ENCODE assay signal across 21 cellular contexts in the genomic region with DNA sequence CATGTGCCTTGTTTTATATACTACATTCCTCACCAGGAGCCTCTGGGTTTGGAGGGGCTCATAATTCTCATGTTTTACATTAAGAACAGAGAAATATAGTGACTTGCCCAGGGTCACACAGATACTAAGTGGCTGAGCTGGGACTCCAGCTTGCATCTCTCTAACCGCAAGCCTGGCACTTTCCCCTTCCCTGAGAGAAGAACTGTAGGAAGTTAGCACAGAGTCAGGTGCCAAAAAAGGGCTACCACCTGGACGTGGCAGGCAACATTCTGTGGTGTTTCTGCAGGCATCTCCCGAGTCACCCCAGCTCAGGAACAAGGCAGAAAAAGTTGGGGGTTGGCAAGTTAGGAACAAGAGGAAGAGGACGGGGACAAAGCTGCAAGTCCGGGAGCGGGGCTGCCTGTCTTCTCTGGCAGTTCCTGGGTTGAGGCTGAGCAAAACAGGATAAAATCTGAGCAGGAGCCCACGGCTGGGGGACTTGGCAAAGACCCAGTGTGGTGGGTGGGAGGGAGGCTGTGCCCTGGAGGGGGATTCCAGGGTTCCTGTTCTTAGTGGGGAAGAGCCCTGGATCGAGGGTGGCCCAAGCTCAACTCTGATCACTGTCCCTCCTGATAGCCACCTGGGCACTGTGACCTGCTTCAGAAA. TPM values are rescaled to one million over a fixed set of nuclear protein-coding genes. Genes with fewer than 3 reads are reported as not detected.
DNase-seq lines count a peak whose midpoint lies in the region; ATAC-seq and TF ChIP-seq lines count a peak whose summit lies in the region.
"Had no signal": no experiment of that assay in that cellular context is flagged by ENCODE, and none has a peak within 500 bp of the region (broad histone marks: within the 10 kb centered on the region; RNA-seq: fewer than 3 reads in every experiment).

No MANE protein-coding gene starts in this region.

- H3K4me1 ChIP-seq in BLaER1: peaks cover 92% of the 10 kb centered on the region

- H3K27me3 ChIP-seq in BLaER1: no peaks in the 10 kb centered on the region
- H3K27me3 ChIP-seq: SJSA1 had no signal

- no peaks in the 10 kb centered on the region for H3K9me3 ChIP-seq in BLaER1
- H3K9me3 ChIP-seq: SJSA1 had no signal

- CTCF ChIA-PET in activated B cell treated with CpG ODN at 0.5 μM for 24 hours (lab: Charles Lee): no interaction called here

- H3K36me3 Mint-ChIP-seq in activated B cell treated with CpG ODN at 0.5 μM for 24 hours (ENCODE audit: low read depth) (no peaks in the 10 kb centered on the region), naive B cell (no peaks in the 10 kb centered on the region)
- H3K36me3 Mint-ChIP-seq: CD4-positive, alpha-beta memory T cell had no signal

- intact Hi-C loops in activated B cell treated with CpG ODN at 0.5 μM for 24 hours (cut with micrococcal nuclease): loop anchor here (2.0 kb wide), 1 partner anchor 19 kb away; no protein-coding TSS in a partner anchor

- H3K4me2 ChIP-seq in BLaER1: peak overlapping the region; percentile 96
- H3K4me2 ChIP-seq: KMS-11 had no signal

- peak overlapping the region; percentile 73; the same call in 1 of the 2 replicates for H3K9ac ChIP-seq in BLaER1
- H3K9ac ChIP-seq: GM23248, KMS-11 had no signal

- H3K4me3 Mint-ChIP-seq in activated B cell treated with CpG ODN at 0.5 μM for 24 hours (peak overlapping the region; percentile 55), naive B cell (peak overlapping the region; percentile 30 to 91 (median 74))
- H3K4me3 Mint-ChIP-seq: CD4-positive, alpha-beta memory T cell had no signal

- POLR2A ChIA-PET in activated B cell treated with CpG ODN at 0.5 μM for 24 hours (lab: Charles Lee): no interaction called here

- H4K20me1 ChIP-seq in BLaER1: no peaks in the 10 kb centered on the region

- H3K27me3 Mint-ChIP-seq in activated B cell treated with CpG ODN at 0.5 μM for 24 hours (no peaks in the 10 kb centered on the region), naive B cell (no peaks in the 10 kb centered on the region)

- H3K4me1 Mint-ChIP-seq in activated B cell treated with CpG ODN at 0.5 μM for 24 hours (peaks cover 78% of the 10 kb centered on the region), naive B cell (peaks cover 75 to 96% (median 87%) of the 10 kb centered on the region in 3 donors)

- H3K4me3 ChIP-seq in BLaER1: peak overlapping the region; percentile 57; the same call in 1 of the 2 replicates
- H3K4me3 ChIP-seq: GM23248, SJSA1 had no signal

- ATAC-seq in activated B cell treated with CpG ODN at 0.5 μM for 24 hours (ENCODE audit: low read depth) (no peak), naive B cell (ENCODE audit: low read depth in 2 of 2) (no peak), HG02840 (IDR thresholded peaks at IDR 0.05; ENCODE audit: low FRiP score, unreplicated experiment) (no peak)
- ATAC-seq: HCT116 had no signal

- no peaks in the 10 kb centered on the region for H3K36me3 ChIP-seq in BLaER1
- H3K36me3 ChIP-seq: SJSA1 had no signal

- H3K27ac Mint-ChIP-seq in activated B cell treated with CpG ODN at 0.5 μM for 24 hours (peak overlapping the region; percentile 41), naive B cell (peak overlapping the region; percentile 70 to 98 (median 94))
- H3K27ac Mint-ChIP-seq: CD4-positive, alpha-beta memory T cell had no signal

- no peak for TF ChIP-seq CTCF in activated B cell treated with CpG ODN at 0.5 μM for 24 hours (IDR thresholded peaks at IDR 0.05)

- DNase-seq in CD1c-positive myeloid dendritic cell (ENCODE audit: extremely low spot score) (peak; percentile 23), activated B cell treated with CpG ODN at 0.5 μM for 24 hours (no peak), naive B cell (no peak), AG08395 (ENCODE audit: low spot score) (no peak)
- DNase-seq in activated CD4-positive, alpha-beta T cell treated with anti-CD3 and anti-CD28 coated beads for 4 hours: no peak
- DNase-seq: ACHN; CD4-positive, alpha-beta memory T cell; DMS153; GF-D8; GM23248; NCI-H1092; NCI-H1436 treated with DMSO at 0.1 percent for 48 hours; NCI-H2029; NCI-H345; NCI-H524 treated with DMSO at 0.1 percent for 48 hours; SW 1271 had no signal

- H3K9me3 Mint-ChIP-seq in activated B cell treated with CpG ODN at 0.5 μM for 24 hours: no peaks in the 10 kb centered on the region
- no peaks in the 10 kb centered on the region for H3K9me3 Mint-ChIP-seq in naive B cell
- H3K9me3 Mint-ChIP-seq: CD4-positive, alpha-beta memory T cell had no signal

- H3K27ac ChIP-seq in BLaER1: peak overlapping the region; percentile 89
- H3K27ac ChIP-seq: GM23248, KMS-11, SJSA1 had no signal

RNA-seq across cellular contexts. Expression of a gene that starts 9.8 kb away (rescaled TPM):
- not detected in 2 replicates for total RNA-seq in activated B cell treated with CpG ODN at 0.5 μM for 24 hours
- not detected for polyA plus RNA-seq in naive B cell (ENCODE audit: low read depth in 6 of 6)
- total RNA-seq: CD4-positive, alpha-beta memory T cell; GM23248; SJSA1 had no signal
- polyA plus RNA-seq: CD4-positive, alpha-beta memory T cell had no signal

RNA-seq across cellular contexts. Expression of a gene that starts 39.6 kb away (rescaled TPM):
- total RNA-seq in activated B cell treated with CpG ODN at 0.5 μM for 24 hours: 0.16 and 0.29 TPM in 2 replicates
- polyA plus RNA-seq in naive B cell (ENCODE audit: low read depth in 6 of 6): 1 to 10 TPM; 3.2 to 5.1 (median 4.0) TPM
- total RNA-seq: CD4-positive, alpha-beta memory T cell; GM23248; SJSA1 had no signal
- polyA plus RNA-seq: GM23248 had no signal

RNA-seq across cellular contexts. Expression of a gene that starts 59.3 kb away (rescaled TPM):
- total RNA-seq in activated B cell treated with CpG ODN at 0.5 μM for 24 hours: not detected in 2 replicates
- not detected for polyA plus RNA-seq in naive B cell (ENCODE audit: low read depth in 6 of 6)
- total RNA-seq: CD4-positive, alpha-beta memory T cell; GM23248; SJSA1 had no signal
- polyA plus RNA-seq: CD4-positive, alpha-beta memory T cell; GM23248 had no signal
